In genomic region chr10:50595785-50596184, GRCh38 we compare ENCODE assay signal across 26 cellular contexts.
"Had no signal": no experiment of that assay in that cellular context is flagged by ENCODE, and none has a peak within 500 bp of the region (broad histone marks: within the 10 kb centered on the region; RNA-seq: fewer than 3 reads in every experiment).

No MANE protein-coding gene starts in this region.

- H3K9me3 ChIP-seq: esophagus muscularis mucosa, gastroesophageal sphincter, heart right ventricle, left lung, mucosa of descending colon, neutrophil, right lobe of liver, thoracic aorta, tibial nerve, upper lobe of left lung had no signal

- H3K36me3 ChIP-seq: esophagus muscularis mucosa, gastroesophageal sphincter, heart right ventricle, left lung, neutrophil, right lobe of liver, thoracic aorta, tibial nerve, upper lobe of left lung had no signal

- ATAC-seq: foreskin keratinocyte; gastroesophageal sphincter; heart right ventricle; left cardiac atrium; left lung; mucosa of descending colon; natural killer cell treated with Interleukin-12 subunit alpha and Interleukin-12 subunit beta and Interleukin-15 and Interleukin-18, amount 100 ng/mL, for 72 hours; right lobe of liver; stimulated activated naive B cell treated with anti-CD40 and anti-IgM and Interleukin-4, amounts not matched to agents 10 μg/mL and 1 μg/mL and 100 μg/mL, for 72 hours had no signal

- H3K27me3 ChIP-seq: esophagus muscularis mucosa, foreskin keratinocyte, gastroesophageal sphincter, heart right ventricle, left lung, neutrophil, right lobe of liver, tibial nerve, upper lobe of left lung had no signal

- FAIRE-seq: endothelial cell of umbilical vein, islet of Langerhans, small intestine, urothelium cell line had no signal

- H3K27ac ChIP-seq: esophagus muscularis mucosa, foreskin keratinocyte, gastroesophageal sphincter, heart right ventricle, left lung, neutrophil, parathyroid adenoma, right lobe of liver, thoracic aorta, tibial nerve, upper lobe of left lung had no signal

- DNase-seq: dermis blood vessel endothelial cell; effector memory CD4-positive, alpha-beta T cell; foreskin keratinocyte; heart right ventricle; hippocampal formation; left cardiac atrium; left lung; mesenchymal stem cell; mucosa of descending colon; naive B cell; right lobe of liver; small intestine; stimulated activated CD4-positive, alpha-beta T cell treated with anti-CD3 and anti-CD28 coated beads, Interleukin-15, amount 100 ng/mL, for 24 hours; stimulated activated CD4-positive, alpha-beta T cell treated with anti-CD3 and anti-CD28 coated beads, Interleukin-2, amount 100 ng/mL, for 48 hours; stimulated activated naive B cell treated with anti-CD40 and anti-IgM and Interleukin-4, amounts not matched to agents 10 μg/mL and 1 μg/mL and 100 μg/mL, for 72 hours; upper lobe of left lung had no signal

- H3K4me3 ChIP-seq: esophagus muscularis mucosa, gastroesophageal sphincter, heart right ventricle, left lung, mucosa of descending colon, right lobe of liver, thoracic aorta, tibial nerve, upper lobe of left lung had no signal
